In genomic region chr17:45060382-45060823, GRCh38 we compare ENCODE assay signal across 8 cellular contexts. TPM values are rescaled to one million over a fixed set of nuclear protein-coding genes. Genes with fewer than 3 reads are reported as not detected.
DNase-seq lines count a peak whose midpoint lies in the region; ATAC-seq, FAIRE-seq and TF ChIP-seq lines count a peak whose summit lies in the region.

No MANE protein-coding gene starts in this region.

- H3K36me3 Mint-ChIP-seq in activated CD8-positive, alpha-beta T cell treated with anti-CD3 and anti-CD28 coated beads for 36 hours (ENCODE audit: low read depth), result peaks cover 25% of the 10 kb centered on the region

- peak overlapping the region; percentile 89 for H3K4me3 Mint-ChIP-seq in activated CD8-positive, alpha-beta T cell treated with anti-CD3 and anti-CD28 coated beads for 36 hours

- H3K4me1 ChIP-seq in right cardiac atrium (ENCODE audit: control insufficient read depth, insufficient read depth, low read length) (no peaks in the 10 kb centered on the region), small intestine (ENCODE audit: control insufficient read depth in 2 of 2, insufficient read depth in 1 of 2, low read depth in 1 of 2, low read length in 1 of 2) (peaks cover 4% of the 10 kb centered on the region in 2 donors)

- no peak for TF ChIP-seq CTCF in activated CD8-positive, alpha-beta T cell treated with anti-CD3 and anti-CD28 coated beads for 36 hours (IDR thresholded peaks at IDR 0.05)

- no peaks in the 10 kb centered on the region for H3K9me3 Mint-ChIP-seq in activated CD8-positive, alpha-beta T cell treated with anti-CD3 and anti-CD28 coated beads for 36 hours

- WGBS in right cardiac atrium, result 9% methylated on average over 16 of the region's 16 CpGs
- 1 to 9% (median 6%) methylated on average over 16 of the region's 16 CpGs for WGBS in small intestine, 3 donors

- DNase-seq in NCI-H82 (lab: John Stamatoyannopoulos, UW) (peak; percentile 84), NCI-H82 treated with DMSO at 0.1 percent for 48 hours (lab: John Stamatoyannopoulos, UW; ENCODE audit: unreplicated experiment) (no peak), right cardiac atrium (no peak), small intestine (no peak), NCI-H524 treated with DMSO at 0.1 percent for 48 hours (lab: John Stamatoyannopoulos, UW) (no peak), mucosa of gallbladder (ENCODE audit: low spot score) (no peak), NCI-H2171 (lab: John Stamatoyannopoulos, UW) (no peak)
- no peak for DNase-seq in activated CD8-positive, alpha-beta T cell treated with anti-CD3 and anti-CD28 coated beads for 36 hours

- H3K27me3 ChIP-seq in right cardiac atrium (ENCODE audit: control insufficient read depth, insufficient read depth), result no peaks in the 10 kb centered on the region
- H3K27me3 ChIP-seq in small intestine (ENCODE audit: control insufficient read depth in 2 of 2, insufficient read depth in 2 of 2, low read length in 2 of 2), result no peaks in the 10 kb centered on the region

- intact Hi-C loops in activated CD8-positive, alpha-beta T cell treated with anti-CD3 and anti-CD28 coated beads for 36 hours (cut with micrococcal nuclease), result no loop called here
- intact Hi-C loops in right cardiac atrium (cut with DNase I), result no loop called here

- peak overlapping the region; percentile 94 for H3K27ac Mint-ChIP-seq in activated CD8-positive, alpha-beta T cell treated with anti-CD3 and anti-CD28 coated beads for 36 hours

- no peaks in the 10 kb centered on the region for H3K9me3 ChIP-seq in right cardiac atrium (ENCODE audit: control insufficient read depth, low read length)
- no peaks in the 10 kb centered on the region for H3K9me3 ChIP-seq in small intestine (ENCODE audit: control insufficient read depth, low read depth)

- CTCF ChIA-PET in activated CD8-positive, alpha-beta T cell treated with anti-CD3 and anti-CD28 coated beads for 36 hours (lab: Charles Lee), result interaction anchor here (0.7 to 3.8 kb wide), 5 partner anchors 10 to 89 kb away, joined by 3 to 16 read pairs (median 9); partner anchors contain the start of genes ACBD4 and DCAKD

- no peak for ATAC-seq in activated CD8-positive, alpha-beta T cell treated with anti-CD3 and anti-CD28 coated beads for 36 hours
- peak in 1 of 2 donors; percentile 18 for ATAC-seq in right cardiac atrium

- H3K4me3 ChIP-seq in right cardiac atrium (ENCODE audit: low read length), result peak overlapping the region; percentile 97
- H3K4me3 ChIP-seq in small intestine (ENCODE audit: low read depth in 1 of 2, low read length in 2 of 2), result peak overlapping the region; percentile 63 to 67

- FAIRE-seq in small intestine (lab: Jason Lieb, UNC), result no peak

- no peaks in the 10 kb centered on the region for H3K27me3 Mint-ChIP-seq in activated CD8-positive, alpha-beta T cell treated with anti-CD3 and anti-CD28 coated beads for 36 hours

- H3K36me3 ChIP-seq in small intestine (ENCODE audit: control insufficient read depth in 2 of 2, insufficient read depth in 2 of 2, low read length in 2 of 2), result no peaks in the 10 kb centered on the region

- peaks cover 40% of the 10 kb centered on the region for H3K4me1 Mint-ChIP-seq in activated CD8-positive, alpha-beta T cell treated with anti-CD3 and anti-CD28 coated beads for 36 hours (ENCODE audit: low read depth)

- POLR2A ChIA-PET in activated CD8-positive, alpha-beta T cell treated with anti-CD3 and anti-CD28 coated beads for 36 hours (lab: Charles Lee), result interaction anchor here (0.7 to 6.2 kb wide), 10 partner anchors 10 to 196 kb away, joined by 3 to 51 read pairs (median 4); partner anchors contain the start of genes DCAKD and HEXIM1

- peak overlapping the region; percentile 96 for H3K27ac ChIP-seq in right cardiac atrium (ENCODE audit: low read length)
- peak overlapping the region; percentile 47 to 91 for H3K27ac ChIP-seq in small intestine (ENCODE audit: low read depth in 1 of 2, low read length in 1 of 2)

RNA-seq across cellular contexts. Expression of gene NMT1, which starts 0.7 kb away (rescaled TPM):
- total RNA-seq in activated CD8-positive, alpha-beta T cell treated with anti-CD3 and anti-CD28 coated beads for 36 hours, result 100 to 1,000 TPM; 156 to 169 TPM
- total RNA-seq in right cardiac atrium, result 100 to 1,000 TPM in 1 of 4 donors, 10 to 100 TPM in 3; 66.3 to 105 (median 72.2) TPM
- 33.4 TPM for polyA plus RNA-seq in right cardiac atrium
- polyA plus RNA-seq in small intestine, result 100 to 1,000 TPM in 1 of 3 donors, 10 to 100 TPM in 2; 38.9 to 131 (median 95.1) TPM
- total RNA-seq in mucosa of gallbladder, result 109 TPM

RNA-seq across cellular contexts. Expression of gene DCAKD, which starts 9.0 kb away (rescaled TPM):
- 10 to 100 TPM; 34.3 to 35.8 TPM for total RNA-seq in activated CD8-positive, alpha-beta T cell treated with anti-CD3 and anti-CD28 coated beads for 36 hours
- total RNA-seq in right cardiac atrium (10 to 100 TPM; 36.3 to 40.2 (median 37.2) TPM), mucosa of gallbladder (38.3 TPM)
- polyA plus RNA-seq in right cardiac atrium (23.6 TPM), small intestine (10 to 100 TPM in 1 of 3 donors, 1 to 10 TPM in 2; 4.2 to 15.2 (median 7.6) TPM)
